8 cellular contexts compared by ENCODE assay signal in genomic region chr2:84516234-84516986, GRCh38. TPM values are rescaled to one million over a fixed set of nuclear protein-coding genes. Genes with fewer than 3 reads are reported as not detected.
DNase-seq lines count a peak whose midpoint lies in the region; ATAC-seq and FAIRE-seq lines count a peak whose summit lies in the region.

TSS of gene DNAH6 (plus strand) at chr2:84516498. CDS start at chr2:84517827, 1,329 bp downstream.

- ATAC-seq in GM19372 (IDR thresholded peaks at IDR 0.05; ENCODE audit: low read depth, unreplicated experiment) (peak; percentile 99), HG03460 (IDR thresholded peaks at IDR 0.05; ENCODE audit: unreplicated experiment) (peak; percentile 98)

- no peak within 1 kb of the TSS for H3K14ac ChIP-seq in mesenchymal stem cell (ENCODE audit: low read length in 2 of 2)

- no peak within 1 kb of the TSS for H2AK5ac ChIP-seq in mesenchymal stem cell (ENCODE audit: low read length, severe bottlenecking)

- FAIRE-seq in endometrium (lab: Jason Lieb, UNC), result peak; percentile 96

- no peak within 1 kb of the TSS for H4K91ac ChIP-seq in mesenchymal stem cell (ENCODE audit: low read length)

- H3K36me3 ChIP-seq in mesenchymal stem cell (ENCODE audit: control insufficient read depth in 1 of 2, insufficient read depth in 2 of 2, low read depth in 1 of 2, low read length in 2 of 2), result no peaks in the 10 kb centered on the region

- peak within 1 kb of the TSS; percentile 87 for H3K9ac ChIP-seq in mesenchymal stem cell (ENCODE audit: low read length)

- no peaks in the 10 kb centered on the region for H3K9me3 ChIP-seq in mesenchymal stem cell (ENCODE audit: control insufficient read depth, low read length)

- H2BK12ac ChIP-seq in mesenchymal stem cell (ENCODE audit: low read length in 2 of 2), result no peak within 1 kb of the TSS

- no peak within 1 kb of the TSS for H2BK15ac ChIP-seq in mesenchymal stem cell (ENCODE audit: low read depth, poor library complexity, severe bottlenecking)

- H2BK5ac ChIP-seq in mesenchymal stem cell (ENCODE audit: low read depth, low read length, poor library complexity, severe bottlenecking), result no peak within 1 kb of the TSS

- H2AFZ ChIP-seq in mesenchymal stem cell (ENCODE audit: low read depth, low read length), result peak within 1 kb of the TSS; percentile 7

- H3K4me2 ChIP-seq in mesenchymal stem cell (ENCODE audit: low read length, poor library complexity, severe bottlenecking), result peak within 1 kb of the TSS; percentile 85

- peaks cover 2% of the 10 kb centered on the region for H3K4me1 ChIP-seq in mesenchymal stem cell (ENCODE audit: control insufficient read depth, insufficient read depth, low read depth, low read length)

- H3K27me3 ChIP-seq in mesenchymal stem cell (ENCODE audit: control insufficient read depth in 1 of 2, insufficient read depth in 1 of 2, low read length in 2 of 2), result peaks cover 2 to 6% of the 10 kb centered on the region in 2 experiments

- peak within 1 kb of the TSS; percentile 51 to 79 for H3K4me3 ChIP-seq in mesenchymal stem cell (ENCODE audit: insufficient read depth in 1 of 2, low read depth in 1 of 2, low read length in 2 of 2)

- no peaks in the 10 kb centered on the region for H3K79me1 ChIP-seq in mesenchymal stem cell (replicated peaks; ENCODE audit: low read length, poor library complexity, severe bottlenecking)

- no peak within 1 kb of the TSS for H3K23ac ChIP-seq in mesenchymal stem cell (ENCODE audit: low read length in 2 of 2)

- DNase-seq in Ammon's horn (ENCODE audit: low spot score), result peak; percentile 98
- peak; percentile 87 for DNase-seq in NCI-H748 treated with DMSO at 0.1 percent for 48 hours (lab: John Stamatoyannopoulos, UW)
- peak; percentile 81 for DNase-seq in activated CD8-positive, alpha-beta memory T cell treated with anti-CD3 and anti-CD28 coated beads, Interleukin-2, amount 50 U/mL, for 4 hours
- DNase-seq in mesenchymal stem cell, result peak; percentile 95
- peak; percentile 71 to 77 (median 73) for DNase-seq in stimulated activated CD4-positive, alpha-beta T cell treated with anti-CD3 and anti-CD28 coated beads, TNF-alpha, amount 100 ng/mL, for 48 hours (ENCODE audit: low read depth in 3 of 3)

- no peak within 1 kb of the TSS for H3K4ac ChIP-seq in mesenchymal stem cell (ENCODE audit: low read depth in 1 of 2, low read length in 2 of 2)

- no peak within 1 kb of the TSS for H3K27ac ChIP-seq in mesenchymal stem cell (ENCODE audit: low read length, poor library complexity, severe bottlenecking)

- no peak within 1 kb of the TSS for H2BK120ac ChIP-seq in mesenchymal stem cell (ENCODE audit: low read depth, low read length)

- 19% methylated on average over 29 of the region's 31 CpGs for WGBS in mesenchymal stem cell

- H3K18ac ChIP-seq in mesenchymal stem cell (ENCODE audit: low read depth in 1 of 2, low read length in 2 of 2), result no peak within 1 kb of the TSS

- H4K8ac ChIP-seq in mesenchymal stem cell (ENCODE audit: low read length), result peak within 1 kb of the TSS; percentile 51

RNA-seq across cellular contexts. Expression of gene DNAH6, which starts in this region (rescaled TPM):
- polyA plus RNA-seq in mesenchymal stem cell (2013, experiment 1 of 2), result 0.04 TPM
- polyA plus RNA-seq in mesenchymal stem cell (2013, experiment 2 of 2), result 0.16 TPM
